ENCODE assay signal across 14 cellular contexts in genomic region chr5:150639751-150640150, GRCh38. TPM values are rescaled to one million over a fixed set of nuclear protein-coding genes. Genes with fewer than 3 reads are reported as not detected.
DNase-seq lines count a peak whose midpoint lies in the region; ATAC-seq, FAIRE-seq and TF ChIP-seq lines count a peak whose summit lies in the region.
"Had no signal": no experiment of that assay in that cellular context is flagged by ENCODE, and none has a peak within 500 bp of the region (broad histone marks: within the 10 kb centered on the region; RNA-seq: fewer than 3 reads in every experiment).

No MANE protein-coding gene starts in this region.

- in situ Hi-C loops in K562 (cut with MboI), result no loop called here

- peaks cover 30% of the 10 kb centered on the region for H3K27me3 Mint-ChIP-seq in activated CD8-positive, alpha-beta memory T cell treated with anti-CD3 and anti-CD28 coated beads, Interleukin-2, amount 10 ng/mL, durations not matched to agents 7 days and 5 days

- no peak for FAIRE-seq in K562 (lab: Jason Lieb, UNC)
- FAIRE-seq: colon had no signal

- H3K36me3 Mint-ChIP-seq in activated CD8-positive, alpha-beta memory T cell treated with anti-CD3 and anti-CD28 coated beads, Interleukin-2, amount 10 ng/mL, durations not matched to agents 7 days and 5 days, result no peaks in the 10 kb centered on the region
- H3K36me3 Mint-ChIP-seq: naive B cell; stimulated activated effector memory CD8-positive, alpha-beta T cell treated with anti-CD3 and anti-CD28 coated beads, Interleukin-12 subunit alpha, Interleukin-12 subunit beta, amount 100 ng/mL, for 72 hours had no signal

- H3K4me1 Mint-ChIP-seq in activated CD8-positive, alpha-beta memory T cell treated with anti-CD3 and anti-CD28 coated beads, Interleukin-2, amount 10 ng/mL, durations not matched to agents 7 days and 5 days, result no peaks in the 10 kb centered on the region
- H3K4me1 Mint-ChIP-seq: stimulated activated effector memory CD8-positive, alpha-beta T cell treated with anti-CD3 and anti-CD28 coated beads, Interleukin-12 subunit alpha, Interleukin-12 subunit beta, amount 100 ng/mL, for 72 hours had no signal

- H3K27ac Mint-ChIP-seq in activated CD8-positive, alpha-beta memory T cell treated with anti-CD3 and anti-CD28 coated beads, Interleukin-2, amount 10 ng/mL, durations not matched to agents 7 days and 5 days, result no peak overlapping the region
- H3K27ac Mint-ChIP-seq: stimulated activated effector memory CD8-positive, alpha-beta T cell treated with anti-CD3 and anti-CD28 coated beads, Interleukin-12 subunit alpha, Interleukin-12 subunit beta, amount 100 ng/mL, for 72 hours had no signal

- DNase-seq in Daoy (ENCODE audit: low read depth) (peak; percentile 43), K562 (ENCODE audit: extremely low read depth in 1 of 4, low spot score in 3 of 4) (no peak), left lung (no peak), putamen (ENCODE audit: low spot score) (no peak), NCI-H2196 treated with DMSO at 0.1 percent for 48 hours (lab: John Stamatoyannopoulos, UW; ENCODE audit: unreplicated experiment) (no peak), GM20000 (ENCODE audit: low spot score) (no peak)
- DNase-seq in activated CD8-positive, alpha-beta memory T cell treated with anti-CD3 and anti-CD28 coated beads, Interleukin-2, amount 10 ng/mL, durations not matched to agents 7 days and 5 days, result no peak
- DNase-seq: GDM1, naive B cell, NCI-H510A had no signal

- H3K36me3 ChIP-seq in K562 (ENCODE audit: control insufficient read depth, insufficient read depth, low read length) (no peaks in the 10 kb centered on the region), left lung (no peaks in the 10 kb centered on the region), skeletal muscle satellite cell (ENCODE audit: insufficient read depth, low read length) (no peaks in the 10 kb centered on the region)

- H3K4me3 Mint-ChIP-seq in activated CD8-positive, alpha-beta memory T cell treated with anti-CD3 and anti-CD28 coated beads, Interleukin-2, amount 10 ng/mL, durations not matched to agents 7 days and 5 days, result no peak overlapping the region
- H3K4me3 Mint-ChIP-seq: stimulated activated effector memory CD8-positive, alpha-beta T cell treated with anti-CD3 and anti-CD28 coated beads, Interleukin-12 subunit alpha, Interleukin-12 subunit beta, amount 100 ng/mL, for 72 hours had no signal

- BruUV-seq in K562 (replicated peaks; lab: Mats Ljungman, UMichigan), result no TSS peak

- H3K4me3 ChIP-seq in K562 (no peak overlapping the region), left lung (no peak overlapping the region), skeletal muscle satellite cell (ENCODE audit: low read length) (no peak overlapping the region)
- H3K4me3 ChIP-seq: SK-N-MC had no signal

- H3K9ac ChIP-seq in K562 (ENCODE audit: insufficient read depth in 1 of 2, low read depth in 2 of 2, low read length in 2 of 2) (no peak overlapping the region), skeletal muscle satellite cell (ENCODE audit: low read depth, low read length) (peak overlapping the region; percentile 75)

- H3K4me1 ChIP-seq in K562 (replicated peaks in 1 of 2; ENCODE audit: control insufficient read depth in 2 of 2, insufficient read depth in 2 of 2, low read length in 2 of 2) (peaks cover 11 to 18% of the 10 kb centered on the region in 2 experiments), left lung (peaks cover 65 to 96% of the 10 kb centered on the region in 2 donors), skeletal muscle satellite cell (ENCODE audit: control insufficient read depth, insufficient read depth, low read length) (peaks cover 83% of the 10 kb centered on the region)

- no peak for TF ChIP-seq EP300 in K562 (IDR thresholded peaks at IDR 0.05; ENCODE audit: low read length)

- 45% methylated on average over 4 of the region's 5 CpGs for WGBS in K562 (ENCODE audit: insufficient coverage, low coverage, missing lambda C conversion rate)

- H3K9me1 ChIP-seq in K562 (ENCODE audit: control insufficient read depth, insufficient read depth, low read length), result no peaks in the 10 kb centered on the region

- no peak overlapping the region for H2AFZ ChIP-seq in K562 (ENCODE audit: low read depth, low read length)

- H3K27ac ChIP-seq in K562 (ENCODE audit: extremely low read depth, low read depth, low read length) (no peak overlapping the region), left lung (peak overlapping the region; percentile 33 to 88)

- no peaks in the 10 kb centered on the region for H3K79me2 ChIP-seq in K562 (ENCODE audit: control insufficient read depth, insufficient read depth, low read length)

- POLR2A ChIA-PET in K562 (lab: Yijun Ruan, JAX), result interaction anchor here (0.9 to 1.1 kb wide), 2 partner anchors 9 to 130 kb away, joined by 3 to 7 read pairs; no protein-coding TSS in a partner anchor

- CTCF ChIA-PET in K562 (lab: Yijun Ruan, JAX; ENCODE audit: low intra/inter-chr PET ratio), result no interaction called here
- CTCF ChIA-PET in activated CD8-positive, alpha-beta memory T cell treated with anti-CD3 and anti-CD28 coated beads, Interleukin-2, amount 10 ng/mL, durations not matched to agents 7 days and 5 days (lab: Charles Lee), result no interaction called here

- H3K9me3 ChIP-seq in K562 (replicated peaks; ENCODE audit: control insufficient read depth, insufficient read depth, low read depth, low read length) (no peaks in the 10 kb centered on the region), left lung (no peaks in the 10 kb centered on the region), skeletal muscle satellite cell (replicated peaks; ENCODE audit: low read length) (no peaks in the 10 kb centered on the region)

- intact Hi-C loops in K562 (cut with micrococcal nuclease), result no loop called here
- intact Hi-C loops in left lung (cut with DNase I), result loop anchor here in 1 of 2 donors (10.0 kb wide), 1 partner anchor 65 kb away; no protein-coding TSS in a partner anchor

- TF ChIP-seq CTCF in K562 (IDR thresholded peaks at IDR 0.05 in 2 of 3, conservative IDR thresholded peaks at IDR 0.05 in 1 of 3; ENCODE audit: insufficient read depth in 2 of 3, low read depth in 1 of 3, low read length in 3 of 3) (no peak), left lung (IDR thresholded peaks at IDR 0.05) (no peak), GM20000 (IDR thresholded peaks at IDR 0.05; ENCODE audit: extremely low read depth, missing control alignments) (no peak)

- H4K20me1 ChIP-seq in K562 (replicated peaks; ENCODE audit: control insufficient read depth, insufficient read depth, low read length), result peaks cover 19% of the 10 kb centered on the region

- no peak overlapping the region for H3K4me2 ChIP-seq in K562 (ENCODE audit: insufficient read depth, low read length)
- H3K4me2 ChIP-seq in skeletal muscle satellite cell (ENCODE audit: low read length), result peak overlapping the region; percentile 82

- ATAC-seq in K562 (no peak), left lung (no peak)
- no peak for ATAC-seq in activated CD8-positive, alpha-beta memory T cell treated with anti-CD3 and anti-CD28 coated beads, Interleukin-2, amount 10 ng/mL, durations not matched to agents 7 days and 5 days
- ATAC-seq: stimulated activated effector memory CD8-positive, alpha-beta T cell treated with anti-CD3 and anti-CD28 coated beads, Interleukin-12 subunit alpha, Interleukin-12 subunit beta, amount 100 ng/mL, for 72 hours had no signal

- no peak for TF ChIP-seq RAD21 in K562 (CRISPR knock-in tag; conservative IDR thresholded peaks at IDR 0.05 in 1 of 2, IDR thresholded peaks at IDR 0.05 in 1 of 2)

- H3K9me3 Mint-ChIP-seq in activated CD8-positive, alpha-beta memory T cell treated with anti-CD3 and anti-CD28 coated beads, Interleukin-2, amount 10 ng/mL, durations not matched to agents 7 days and 5 days (ENCODE audit: low read depth), result no peaks in the 10 kb centered on the region
- H3K9me3 Mint-ChIP-seq: naive B cell; stimulated activated effector memory CD8-positive, alpha-beta T cell treated with anti-CD3 and anti-CD28 coated beads, Interleukin-12 subunit alpha, Interleukin-12 subunit beta, amount 100 ng/mL, for 72 hours had no signal

- no peak for TF ChIP-seq POLR2A in K562 (conservative IDR thresholded peaks at IDR 0.05)

- H3K27me3 ChIP-seq in K562 (ENCODE audit: control insufficient read depth in 2 of 2, insufficient read depth in 2 of 2, low read length in 2 of 2) (peaks cover 7 to 31% of the 10 kb centered on the region in 2 experiments; a peak in 4 of 5 replicates), left lung (no peaks in the 10 kb centered on the region), skeletal muscle satellite cell (ENCODE audit: control insufficient read depth, insufficient read depth, low read length) (no peaks in the 10 kb centered on the region)

RNA-seq across cellular contexts. Expression of gene SYNPO, which starts 0.7 kb away (rescaled TPM):
- total RNA-seq in Daoy (2014; rRNA removed; shearing (Covaris generic)), result 4.5 and 5.4 TPM in 2 replicates
- 0.09 and 0.19 TPM in 2 replicates for total RNA-seq in K562 (2011; cell fraction: chromatin; rRNA removed; ENCODE audit: low replicate concordance)
- total RNA-seq in K562 (2011; cell fraction: nucleolus; rRNA removed), result 0.13 and 0.17 TPM in 2 replicates
- total RNA-seq in K562 (2011; cell fraction: nucleoplasm; rRNA removed), result 0.23 and 0.29 TPM in 2 replicates
- total RNA-seq in K562 (2014; rRNA removed) (0.04 TPM in 1 of 2 replicates, not detected in the other), K562 (2014; rRNA removed; fragmentation: Illumina TruSeq; extraction: Trizol) (not detected in 2 replicates), K562 (2015; rRNA removed; fragmentation: Illumina TruSeq; extraction: Trizol) (not detected in 2 replicates), K562 (2021) (0.31 and 0.36 TPM in 2 replicates), left lung (100 to 1,000 TPM in 1 of 2 donors, 10 to 100 TPM in 1; 80.4 to 114 TPM)
- polyA plus RNA-seq in K562 (2011; rRNA removed) (0.03 and 0.05 TPM in 2 replicates), K562 (2014; fragmentation: Illumina TruSeq; extraction: Trizol) (0.03 and 0.10 TPM in 2 replicates), K562 (2014; fragmentation: Nextera tagmentation; extraction: Ambion mirVana) (under 1 TPM in 1 of 2 experiments, not detected in 1; 0.03 TPM), K562 (2014; rRNA removed) (0.01 TPM in 1 of 2 replicates, not detected in the other)
- 0.31 and 0.44 TPM in 2 replicates for polyA plus RNA-seq in K562 (2011; cell fraction: cytosol; rRNA removed)
- 0.04 and 0.09 TPM in 2 replicates for polyA plus RNA-seq in K562 (2011; cell fraction: nucleus; rRNA removed)
- 0.12 and 0.17 TPM in 2 replicates for polyA plus RNA-seq in K562 (2012)
- polyA minus RNA-seq in K562 (2011; rRNA and poly(A)+ RNA removed), result 0.03 and 0.07 TPM in 2 replicates
- not detected in 2 replicates for polyA minus RNA-seq in K562 (2011; cell fraction: cytosol; rRNA and poly(A)+ RNA removed)
- polyA minus RNA-seq in K562 (2011; cell fraction: nucleus; rRNA and poly(A)+ RNA removed), result 0.11 and 0.13 TPM in 2 replicates
- 2.3 and 3.3 TPM in 2 replicates for total RNA-seq in skeletal muscle satellite cell (2012; rRNA removed)
- total RNA-seq in activated CD8-positive, alpha-beta memory T cell treated with anti-CD3 and anti-CD28 coated beads, Interleukin-2, amount 10 ng/mL, durations not matched to agents 7 days and 5 days, result under 1 TPM; 0.05 to 0.09 TPM

RNA-seq across cellular contexts. Expression of gene MYOZ3, which starts 21.3 kb away (rescaled TPM):
- 0.09 TPM in 1 of 2 replicates, not detected in the other for total RNA-seq in Daoy (2014; rRNA removed; shearing (Covaris generic))
- total RNA-seq in K562 (2011; cell fraction: chromatin; rRNA removed; ENCODE audit: low replicate concordance), result not detected in 2 replicates
- not detected in 2 replicates for total RNA-seq in K562 (2011; cell fraction: nucleolus; rRNA removed)
- not detected in 2 replicates for total RNA-seq in K562 (2011; cell fraction: nucleoplasm; rRNA removed)
- total RNA-seq in K562 (2014; rRNA removed) (not detected in 2 replicates), K562 (2014; rRNA removed; fragmentation: Illumina TruSeq; extraction: Trizol) (not detected in 2 replicates), K562 (2015; rRNA removed; fragmentation: Illumina TruSeq; extraction: Trizol) (not detected in 2 replicates), K562 (2021) (not detected in 2 replicates), left lung (1 to 10 TPM in 1 of 2 donors, under 1 TPM in 1; 0.79 to 3.1 TPM)
- polyA plus RNA-seq in K562 (2011; rRNA removed) (not detected in 2 replicates), K562 (2014; fragmentation: Illumina TruSeq; extraction: Trizol) (not detected in 2 replicates), K562 (2014; fragmentation: Nextera tagmentation; extraction: Ambion mirVana) (not detected), K562 (2014; rRNA removed) (not detected in 2 replicates)
- polyA plus RNA-seq in K562 (2011; cell fraction: cytosol; rRNA removed), result 0.01 TPM in 1 of 2 replicates, not detected in the other
- not detected in 2 replicates for polyA plus RNA-seq in K562 (2011; cell fraction: nucleus; rRNA removed)
- polyA plus RNA-seq in K562 (2012), result not detected in 2 replicates
- not detected in 2 replicates for polyA minus RNA-seq in K562 (2011; rRNA and poly(A)+ RNA removed)
- not detected in 2 replicates for polyA minus RNA-seq in K562 (2011; cell fraction: cytosol; rRNA and poly(A)+ RNA removed)
- polyA minus RNA-seq in K562 (2011; cell fraction: nucleus; rRNA and poly(A)+ RNA removed), result not detected in 2 replicates
- under 0.01 TPM in 1 of 2 replicates, not detected in the other for total RNA-seq in skeletal muscle satellite cell (2012; rRNA removed)
- not detected for total RNA-seq in activated CD8-positive, alpha-beta memory T cell treated with anti-CD3 and anti-CD28 coated beads, Interleukin-2, amount 10 ng/mL, durations not matched to agents 7 days and 5 days

Comparison
In these comparisons a context has a peak if more than half of its experiments do, and no peak if none do; other contexts are left out.
1. RNA of gene SYNPO, which starts 0.7 kb away (total RNA-seq): 80.4 to 114 TPM in left lung; 4.5 to 5.4 TPM in Daoy, 0.05 to 0.09 TPM in activated CD8-positive, alpha-beta memory T cell treated with anti-CD3 and anti-CD28 coated beads, Interleukin-2, amount 10 ng/mL, durations not matched to agents 7 days and 5 days and 0.04 to 0.36 TPM in K562; every median in the first group is over 10 times any median in the second.